In genomic region chr2:219484343-219485200, GRCh38 we compare ENCODE assay signal across 12 cellular contexts. TPM values are rescaled to one million over a fixed set of nuclear protein-coding genes. Genes with fewer than 3 reads are reported as not detected.
DNase-seq lines count a peak whose midpoint lies in the region; ATAC-seq, FAIRE-seq and TF ChIP-seq lines count a peak whose summit lies in the region.
"Had no signal": no experiment of that assay in that cellular context is flagged by ENCODE, and none has a peak within 500 bp of the region (broad histone marks: within the 10 kb centered on the region; RNA-seq: fewer than 3 reads in every experiment).

No MANE protein-coding gene starts in this region.

- H3K27me3 Mint-ChIP-seq in stimulated activated naive B cell treated with anti-CD40 and anti-IgM and Interleukin-4, amounts not matched to agents 10 μg/mL and 1 μg/mL and 100 μg/mL, for 72 hours, result peaks cover 75 to 93% of the 10 kb centered on the region in 2 donors

- no peak overlapping the region for H3K4me2 ChIP-seq in GM12878 (ENCODE audit: control insufficient read depth, insufficient read depth)

- ATAC-seq in GM12878, result no peak
- ATAC-seq in left colon, result peak; percentile 50
- ATAC-seq in stimulated activated naive B cell treated with anti-CD40 and anti-IgM and Interleukin-4, amounts not matched to agents 10 μg/mL and 1 μg/mL and 100 μg/mL, for 72 hours (replicated peaks), result peak; percentile 12 to 39
- no peak for ATAC-seq in HG03354 (IDR thresholded peaks at IDR 0.05; ENCODE audit: poor library complexity, severe bottlenecking, unreplicated experiment)

- no peaks in the 10 kb centered on the region for H3K36me3 ChIP-seq in GM12878 (ENCODE audit: control insufficient read depth in 2 of 2, insufficient read depth in 2 of 2, low read length in 1 of 2)

- H3K4me3 ChIP-seq in GM12878, result no peak overlapping the region

- no peak overlapping the region for H3K27ac Mint-ChIP-seq in stimulated activated naive B cell treated with anti-CD40 and anti-IgM and Interleukin-4, amounts not matched to agents 10 μg/mL and 1 μg/mL and 100 μg/mL, for 72 hours

- in situ Hi-C loops in GM12878 (cut with MboI), result no loop called here

- H3K79me2 ChIP-seq in GM12878 (ENCODE audit: control insufficient read depth, insufficient read depth, low read length), result no peaks in the 10 kb centered on the region

- H4K20me1 ChIP-seq in GM12878 (ENCODE audit: control insufficient read depth, insufficient read depth), result no peaks in the 10 kb centered on the region

- POLR2A ChIA-PET in GM12878 (lab: Charles Lee), result no interaction called here

- H3K27me3 ChIP-seq in GM12878 (replicated peaks in 1 of 2; ENCODE audit: control insufficient read depth in 2 of 2, insufficient read depth in 2 of 2, low read length in 1 of 2), result peaks cover 9 to 17% of the 10 kb centered on the region in 2 experiments

- no peak overlapping the region for H2AFZ ChIP-seq in GM12878 (ENCODE audit: control insufficient read depth, low read depth, low read length)

- TF ChIP-seq RAD21 in GM12878 (IDR thresholded peaks at IDR 0.05; ENCODE audit: insufficient read depth, low read depth, low read length), result no peak

- CTCF ChIA-PET in GM12878 (lab: Yijun Ruan, JAX), result no interaction called here

- H3K4me1 ChIP-seq in GM12878 (ENCODE audit: control insufficient read depth, insufficient read depth, low read length), result no peaks in the 10 kb centered on the region

- FAIRE-seq in GM12878 (lab: Jason Lieb, UNC) (no peak), D721Med (lab: Jason Lieb, UNC) (no peak)
- FAIRE-seq: H54 had no signal

- no TSS peak for BruUV-seq in GM12878 (replicated peaks; lab: Mats Ljungman, UMichigan)

- H3K27ac ChIP-seq in GM12878 (ENCODE audit: control insufficient read depth, insufficient read depth), result no peak overlapping the region

- peak; percentile 47 for DNase-seq in DMS53 (lab: John Stamatoyannopoulos, UW)
- DNase-seq in DMS53 treated with DMSO at 0.1 percent for 48 hours (lab: John Stamatoyannopoulos, UW; ENCODE audit: unreplicated experiment), result no peak
- no peak for DNase-seq in GM12878 (ENCODE audit: low read depth, low spot score)
- DNase-seq in left colon, result no peak
- no peak for DNase-seq in stimulated activated naive B cell treated with anti-CD40 and anti-IgM and Interleukin-4, amounts not matched to agents 10 μg/mL and 1 μg/mL and 100 μg/mL, for 72 hours
- no peak for DNase-seq in D721Med (ENCODE audit: insufficient read length, low spot score)
- DNase-seq in AML-193 (lab: John Stamatoyannopoulos, UW), result no peak
- DNase-seq: 8988T had no signal

- no peak overlapping the region for H3K9ac ChIP-seq in GM12878 (ENCODE audit: control insufficient read depth, insufficient read depth, low read length)

- H3K36me3 Mint-ChIP-seq in stimulated activated naive B cell treated with anti-CD40 and anti-IgM and Interleukin-4, amounts not matched to agents 10 μg/mL and 1 μg/mL and 100 μg/mL, for 72 hours, result no peaks in the 10 kb centered on the region

- no peaks in the 10 kb centered on the region for H3K9me3 Mint-ChIP-seq in stimulated activated naive B cell treated with anti-CD40 and anti-IgM and Interleukin-4, amounts not matched to agents 10 μg/mL and 1 μg/mL and 100 μg/mL, for 72 hours

- no peak for TF ChIP-seq EP300 in GM12878 (IDR thresholded peaks at IDR 0.05; ENCODE audit: borderline replicate concordance in 1 of 2, control insufficient read depth in 1 of 2, low read depth in 2 of 2, low read length in 2 of 2)

- intact Hi-C loops in GM12878 (cut with micrococcal nuclease; ENCODE audit: unreplicated experiment) (no loop called here), left colon (cut with DNase I, micrococcal nuclease) (no loop called here)

- H3K9me3 ChIP-seq in GM12878 (replicated peaks; ENCODE audit: control insufficient read depth, insufficient read depth, low read length), result no peaks in the 10 kb centered on the region

- H3K4me1 Mint-ChIP-seq in stimulated activated naive B cell treated with anti-CD40 and anti-IgM and Interleukin-4, amounts not matched to agents 10 μg/mL and 1 μg/mL and 100 μg/mL, for 72 hours, result peaks cover 6 to 9% of the 10 kb centered on the region in 2 donors

- RAD21 ChIA-PET in GM12878 (lab: Charles Lee; ENCODE audit: unreplicated experiment), result no interaction called here

- SMC1A ChIA-PET in GM12878 (lab: Charles Lee; ENCODE audit: uncharacterized antibody, unreplicated experiment), result no interaction called here

- TF ChIP-seq CTCF in GM12878 (IDR thresholded peaks at IDR 0.05 in 2 of 3, conservative IDR thresholded peaks at IDR 0.05 in 1 of 3; ENCODE audit: control insufficient read depth in 2 of 3, extremely low read depth in 1 of 3, insufficient read depth in 1 of 3, low read depth in 3 of 3, low read length in 3 of 3) (no peak), D721Med (IDR thresholded peaks at IDR 0.05; ENCODE audit: insufficient read depth, missing control alignments) (no peak)

- no peak for TF ChIP-seq POLR2A in GM12878 (IDR thresholded peaks at IDR 0.05; ENCODE audit: low read depth, low read length)

- WGBS in GM12878 (ENCODE audit: insufficient coverage, insufficient replicate concordance, low lambda C conversion rate, missing lambda C conversion rate), result 7% methylated on average over 80 of the region's 89 CpGs

- peak overlapping the region; percentile 53 to 77 for H3K4me3 Mint-ChIP-seq in stimulated activated naive B cell treated with anti-CD40 and anti-IgM and Interleukin-4, amounts not matched to agents 10 μg/mL and 1 μg/mL and 100 μg/mL, for 72 hours

RNA-seq across cellular contexts. Expression of gene GMPPA, which starts 14.1 kb away (rescaled TPM):
- total RNA-seq in GM12878 (2013; cell fraction: nucleolus; rRNA removed), result 20.1 and 20.9 TPM in 2 replicates
- total RNA-seq in GM12878 (2014; rRNA removed) (44.6 and 45.9 TPM in 2 replicates), GM12878 (2014; rRNA removed; fragmentation: Illumina TruSeq; extraction: Trizol) (23.4 and 24.4 TPM in 2 replicates), GM12878 (2021) (37.6 and 45.3 TPM in 2 replicates), left colon (10 to 100 TPM; 44.8 to 56.1 TPM)
- 51.7 TPM for polyA plus RNA-seq in GM12878 (2011; ENCODE audit: low read depth)
- polyA plus RNA-seq in GM12878 (2011; rRNA removed) (31.1 and 53.6 TPM in 2 replicates), GM12878 (2014; fragmentation: Illumina TruSeq; extraction: Trizol) (35.6 and 38.9 TPM in 2 replicates), GM12878 (2014; fragmentation: Nextera tagmentation; extraction: Ambion mirVana) (10 to 100 TPM in 1 of 2 experiments, 1 to 10 TPM in 1; 1.9 to 10.2 TPM), GM12878 (2014; rRNA removed) (49.9 and 54.5 TPM in 2 replicates), GM12878 (2016; fragmentation: Nextera tagmentation; extraction: Ambion mirVana) (10 to 100 TPM; 66.8 to 83.2 TPM)
- polyA plus RNA-seq in GM12878 (2011; cell fraction: cytosol; rRNA removed), result 80.7 and 80.9 TPM in 2 replicates
- polyA plus RNA-seq in GM12878 (2011; cell fraction: nucleus; rRNA removed), result 106 and 110 TPM in 2 replicates
- polyA plus RNA-seq in GM12878 (2012), result 47.7 and 54.4 TPM in 2 replicates
- polyA minus RNA-seq in GM12878 (2011; rRNA and poly(A)+ RNA removed), result 53.2 and 62.3 TPM in 2 replicates
- polyA minus RNA-seq in GM12878 (2011; cell fraction: cytosol; rRNA and poly(A)+ RNA removed), result 16.4 and 26.6 TPM in 2 replicates
- 18.9 and 24.5 TPM in 2 replicates for polyA minus RNA-seq in GM12878 (2011; cell fraction: nucleus; rRNA and poly(A)+ RNA removed)

RNA-seq across cellular contexts. Expression of gene ASIC4, which starts 29.7 kb away (rescaled TPM):
- total RNA-seq in GM12878 (2013; cell fraction: nucleolus; rRNA removed), result 0.22 and 0.25 TPM in 2 replicates
- total RNA-seq in GM12878 (2014; rRNA removed) (not detected in 2 replicates), GM12878 (2014; rRNA removed; fragmentation: Illumina TruSeq; extraction: Trizol) (not detected in 2 replicates), GM12878 (2021) (not detected in 2 replicates), left colon (not detected)
- not detected for polyA plus RNA-seq in GM12878 (2011; ENCODE audit: low read depth)
- polyA plus RNA-seq in GM12878 (2011; rRNA removed) (not detected in 2 replicates), GM12878 (2014; fragmentation: Illumina TruSeq; extraction: Trizol) (0.01 TPM in 1 of 2 replicates, not detected in the other), GM12878 (2014; fragmentation: Nextera tagmentation; extraction: Ambion mirVana) (not detected), GM12878 (2014; rRNA removed) (not detected in 2 replicates), GM12878 (2016; fragmentation: Nextera tagmentation; extraction: Ambion mirVana) (not detected)
- not detected in 2 replicates for polyA plus RNA-seq in GM12878 (2011; cell fraction: cytosol; rRNA removed)
- polyA plus RNA-seq in GM12878 (2011; cell fraction: nucleus; rRNA removed), result 0.09 and 0.10 TPM in 2 replicates
- 0.06 and 0.08 TPM in 2 replicates for polyA plus RNA-seq in GM12878 (2012)
- polyA minus RNA-seq in GM12878 (2011; rRNA and poly(A)+ RNA removed), result not detected in 2 replicates
- polyA minus RNA-seq in GM12878 (2011; cell fraction: cytosol; rRNA and poly(A)+ RNA removed), result not detected in 2 replicates
- polyA minus RNA-seq in GM12878 (2011; cell fraction: nucleus; rRNA and poly(A)+ RNA removed), result 0.10 TPM in 1 of 2 replicates, not detected in the other
- total RNA-seq: pulmonary artery endothelial cell, subcutaneous adipose tissue had no signal

RNA-seq across cellular contexts. Expression of gene SPEG, which starts 49.9 kb away (rescaled TPM):
- total RNA-seq in GM12878 (2013; cell fraction: nucleolus; rRNA removed), result not detected in 2 replicates
- total RNA-seq in GM12878 (2014; rRNA removed), result not detected in 2 replicates
- total RNA-seq in GM12878 (2014; rRNA removed; fragmentation: Illumina TruSeq; extraction: Trizol), result not detected in 2 replicates
- total RNA-seq in GM12878 (2021), result 0.28 TPM in 1 of 2 replicates, not detected in the other
- not detected for polyA plus RNA-seq in GM12878 (2011; ENCODE audit: low read depth)
- not detected in 2 replicates for polyA plus RNA-seq in GM12878 (2011; rRNA removed)
- 0.01 and 0.02 TPM in 2 replicates for polyA plus RNA-seq in GM12878 (2011; cell fraction: cytosol; rRNA removed)
- 0.21 TPM in 1 of 2 replicates, not detected in the other for polyA plus RNA-seq in GM12878 (2011; cell fraction: nucleus; rRNA removed)
- 0.17 TPM in 1 of 2 replicates, not detected in the other for polyA plus RNA-seq in GM12878 (2012)
- polyA plus RNA-seq in GM12878 (2014; fragmentation: Illumina TruSeq; extraction: Trizol), result not detected in 2 replicates
- polyA plus RNA-seq in GM12878 (2014; fragmentation: Nextera tagmentation; extraction: Ambion mirVana), result not detected
- polyA plus RNA-seq in GM12878 (2014; rRNA removed), result 0.01 and 0.03 TPM in 2 replicates
- polyA plus RNA-seq in GM12878 (2016; fragmentation: Nextera tagmentation; extraction: Ambion mirVana), result not detected
- not detected in 2 replicates for polyA minus RNA-seq in GM12878 (2011; rRNA and poly(A)+ RNA removed)
- not detected in 2 replicates for polyA minus RNA-seq in GM12878 (2011; cell fraction: cytosol; rRNA and poly(A)+ RNA removed)
- not detected in 2 replicates for polyA minus RNA-seq in GM12878 (2011; cell fraction: nucleus; rRNA and poly(A)+ RNA removed)
- 10 to 100 TPM in 1 of 2 donors, 1 to 10 TPM in 1; 2.9 to 29.4 TPM for total RNA-seq in left colon

RNA-seq across cellular contexts. Expression of gene CHPF, which starts 59.0 kb away (rescaled TPM):
- total RNA-seq in GM12878 (2013; cell fraction: nucleolus; rRNA removed), result 10.3 and 11.3 TPM in 2 replicates
- total RNA-seq in GM12878 (2014; rRNA removed) (12.5 and 15.2 TPM in 2 replicates), GM12878 (2014; rRNA removed; fragmentation: Illumina TruSeq; extraction: Trizol) (1.2 and 2.0 TPM in 2 replicates), GM12878 (2021) (11.6 and 12.2 TPM in 2 replicates), left colon (10 to 100 TPM; 27.8 to 37.2 TPM)
- 1.8 TPM for polyA plus RNA-seq in GM12878 (2011; ENCODE audit: low read depth)
- polyA plus RNA-seq in GM12878 (2011; rRNA removed) (0.89 and 2.2 TPM in 2 replicates), GM12878 (2014; fragmentation: Illumina TruSeq; extraction: Trizol) (0.16 and 0.75 TPM in 2 replicates), GM12878 (2014; fragmentation: Nextera tagmentation; extraction: Ambion mirVana) (under 1 TPM in 1 of 2 experiments, not detected in 1; 0.09 TPM), GM12878 (2014; rRNA removed) (8.3 and 11.5 TPM in 2 replicates), GM12878 (2016; fragmentation: Nextera tagmentation; extraction: Ambion mirVana) (10 to 100 TPM; 14.2 to 17.4 TPM)
- 4.3 and 7.3 TPM in 2 replicates for polyA plus RNA-seq in GM12878 (2011; cell fraction: cytosol; rRNA removed)
- 7.0 and 8.1 TPM in 2 replicates for polyA plus RNA-seq in GM12878 (2011; cell fraction: nucleus; rRNA removed)
- 8.3 and 8.9 TPM in 2 replicates for polyA plus RNA-seq in GM12878 (2012)
- polyA minus RNA-seq in GM12878 (2011; rRNA and poly(A)+ RNA removed), result 1.3 and 5.0 TPM in 2 replicates
- polyA minus RNA-seq in GM12878 (2011; cell fraction: cytosol; rRNA and poly(A)+ RNA removed), result 4.2 and 4.3 TPM in 2 replicates
- 4.6 and 7.0 TPM in 2 replicates for polyA minus RNA-seq in GM12878 (2011; cell fraction: nucleus; rRNA and poly(A)+ RNA removed)

RNA-seq across cellular contexts. Expression of gene TMEM198, which starts 59.3 kb away (rescaled TPM):
- 0.69 and 1.1 TPM in 2 replicates for total RNA-seq in GM12878 (2013; cell fraction: nucleolus; rRNA removed)
- 0.49 and 0.73 TPM in 2 replicates for total RNA-seq in GM12878 (2014; rRNA removed)
- 0.23 and 0.27 TPM in 2 replicates for total RNA-seq in GM12878 (2014; rRNA removed; fragmentation: Illumina TruSeq; extraction: Trizol)
- total RNA-seq in GM12878 (2021), result 1.1 and 1.2 TPM in 2 replicates
- 0.10 TPM for polyA plus RNA-seq in GM12878 (2011; ENCODE audit: low read depth)
- 0.23 and 0.56 TPM in 2 replicates for polyA plus RNA-seq in GM12878 (2011; rRNA removed)
- 0.90 and 1.5 TPM in 2 replicates for polyA plus RNA-seq in GM12878 (2011; cell fraction: cytosol; rRNA removed)
- polyA plus RNA-seq in GM12878 (2011; cell fraction: nucleus; rRNA removed), result 10.8 and 15.0 TPM in 2 replicates
- polyA plus RNA-seq in GM12878 (2012), result 0.65 and 0.67 TPM in 2 replicates
- polyA plus RNA-seq in GM12878 (2014; fragmentation: Illumina TruSeq; extraction: Trizol), result 0.16 TPM in 1 of 2 replicates, not detected in the other
- not detected for polyA plus RNA-seq in GM12878 (2014; fragmentation: Nextera tagmentation; extraction: Ambion mirVana)
- polyA plus RNA-seq in GM12878 (2014; rRNA removed), result 1.2 TPM in 2 replicates
- under 1 TPM; 0.46 to 0.92 TPM for polyA plus RNA-seq in GM12878 (2016; fragmentation: Nextera tagmentation; extraction: Ambion mirVana)
- 0.22 and 0.46 TPM in 2 replicates for polyA minus RNA-seq in GM12878 (2011; rRNA and poly(A)+ RNA removed)
- polyA minus RNA-seq in GM12878 (2011; cell fraction: cytosol; rRNA and poly(A)+ RNA removed), result not detected in 2 replicates
- 0.48 and 0.86 TPM in 2 replicates for polyA minus RNA-seq in GM12878 (2011; cell fraction: nucleus; rRNA and poly(A)+ RNA removed)
- 1 to 10 TPM; 1.4 to 1.6 TPM for total RNA-seq in left colon
- total RNA-seq: pulmonary artery endothelial cell had no signal

Comparison
In these comparisons a context has a peak if more than half of its experiments do, and no peak if none do; other contexts are left out.
1. ATAC-seq: peak in left colon (single experiment) and stimulated activated naive B cell treated with anti-CD40 and anti-IgM and Interleukin-4, amounts not matched to agents 10 μg/mL and 1 μg/mL and 100 μg/mL, for 72 hours (2 of 2); none in GM12878 (single experiment) and HG03354 (single experiment).